Comparison of ENCODE assay signal across 14 cellular contexts in the genomic region with DNA sequence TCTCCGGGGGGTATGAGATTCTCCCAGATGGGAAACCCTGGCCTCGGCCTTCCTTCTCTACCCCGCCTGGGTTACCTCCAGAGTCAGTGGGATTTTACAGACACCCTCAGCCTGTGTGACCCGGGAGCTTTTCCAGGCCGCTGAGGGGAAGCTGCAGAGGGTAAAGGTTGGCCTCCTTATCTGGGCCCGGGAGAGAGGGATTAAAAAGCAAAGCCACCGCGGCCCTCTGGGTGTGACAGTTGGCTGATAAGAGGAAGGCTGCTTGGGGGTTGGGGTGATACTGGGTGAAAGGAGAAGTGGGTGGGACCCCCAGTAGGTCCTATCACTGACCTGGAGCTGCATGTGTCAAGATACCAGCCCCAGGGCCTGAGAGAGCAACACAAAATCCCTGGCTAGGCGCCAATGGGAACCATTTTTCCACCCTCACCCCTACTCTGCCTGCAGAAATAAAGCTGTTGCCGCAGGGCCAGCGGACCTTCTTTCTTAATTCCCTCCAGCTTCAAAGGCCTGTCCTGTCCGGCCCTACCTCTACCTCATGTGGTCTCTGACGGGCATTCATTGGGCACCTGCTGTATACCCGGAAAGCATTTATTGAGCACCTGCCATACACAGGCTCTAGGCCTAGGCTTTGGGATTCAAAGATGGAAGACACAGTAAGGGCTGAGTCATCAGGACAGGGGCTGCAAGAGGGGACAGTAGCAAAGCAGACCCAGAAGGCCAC.
A peak's percentile ranks its signal among the peaks of the same experiment; 100 is the strongest.
DNase-seq lines count a peak whose midpoint lies in the region; ATAC-seq lines count a peak whose summit lies in the region.
"Had no signal": no experiment of that assay in that cellular context is flagged by ENCODE, and none has a peak within 500 bp of the region (broad histone marks: within the 10 kb centered on the region; RNA-seq: fewer than 3 reads in every experiment).

No MANE protein-coding gene starts in this region.

- no peak overlapping the region for H3K4me3 Mint-ChIP-seq in stimulated activated effector memory CD8-positive, alpha-beta T cell treated with anti-CD3 and anti-CD28 coated beads, Interleukin-12 subunit alpha, Interleukin-12 subunit beta, amount 100 ng/mL, for 72 hours
- H3K4me3 Mint-ChIP-seq: activated B cell treated with CpG ODN at 0.5 μM for 24 hours had no signal

- peak overlapping the region; percentile 26 for H3K27ac Mint-ChIP-seq in stimulated activated effector memory CD8-positive, alpha-beta T cell treated with anti-CD3 and anti-CD28 coated beads, Interleukin-12 subunit alpha, Interleukin-12 subunit beta, amount 100 ng/mL, for 72 hours
- H3K27ac Mint-ChIP-seq: activated B cell treated with CpG ODN at 0.5 μM for 24 hours; activated T-helper 2 cell treated with anti-CD3 and anti-CD28 coated beads, Interferon-gamma antibody, Interleukin-2, Interleukin-4, amounts not matched to agents 10 μg/mL and 5 μg/mL and 100 μg/mL, durations not matched to agents 14 hours and 24 hours and 36 hours had no signal

- no peaks in the 10 kb centered on the region for H3K36me3 Mint-ChIP-seq in stimulated activated effector memory CD8-positive, alpha-beta T cell treated with anti-CD3 and anti-CD28 coated beads, Interleukin-12 subunit alpha, Interleukin-12 subunit beta, amount 100 ng/mL, for 72 hours

- peak; percentile 98 for DNase-seq in HuH-7 (ENCODE audit: low spot score)
- DNase-seq in SKM-1 treated with dmso at 0.1 percent for 144 hours (lab: John Stamatoyannopoulos, UW; ENCODE audit: unreplicated experiment) = peak; percentile 70
- peak; percentile 70 to 77 for DNase-seq in left colon
- no peak for DNase-seq in stimulated activated effector memory CD8-positive, alpha-beta T cell treated with anti-CD3 and anti-CD28 coated beads, Interleukin-12 subunit alpha, Interleukin-12 subunit beta, amount 100 ng/mL, for 72 hours (ENCODE audit: low spot score in 2 of 2)
- no peak for DNase-seq in DMS 273 (lab: John Stamatoyannopoulos, UW; ENCODE audit: unreplicated experiment)
- DNase-seq in NCI-H1105 (lab: John Stamatoyannopoulos, UW) = no peak
- DNase-seq: activated B cell treated with CpG ODN at 0.5 μM for 24 hours, DMS53, esophagus squamous epithelium, NCI-H2171, RPMI8226 had no signal

- peak; percentile 90 for ATAC-seq in left colon
- ATAC-seq in stimulated activated effector memory CD8-positive, alpha-beta T cell treated with anti-CD3 and anti-CD28 coated beads, Interleukin-12 subunit alpha, Interleukin-12 subunit beta, amount 100 ng/mL, for 72 hours = no peak
- ATAC-seq in GM21717 (IDR thresholded peaks at IDR 0.05; ENCODE audit: unreplicated experiment) = no peak
- no peak for ATAC-seq in HG02759 (IDR thresholded peaks at IDR 0.05; ENCODE audit: unreplicated experiment)

- intact Hi-C loops in left colon (cut with DNase I, micrococcal nuclease) = no loop called here

- H3K9me3 Mint-ChIP-seq in stimulated activated effector memory CD8-positive, alpha-beta T cell treated with anti-CD3 and anti-CD28 coated beads, Interleukin-12 subunit alpha, Interleukin-12 subunit beta, amount 100 ng/mL, for 72 hours = peaks cover 4% of the 10 kb centered on the region

- peaks cover 5% of the 10 kb centered on the region for H3K4me1 Mint-ChIP-seq in stimulated activated effector memory CD8-positive, alpha-beta T cell treated with anti-CD3 and anti-CD28 coated beads, Interleukin-12 subunit alpha, Interleukin-12 subunit beta, amount 100 ng/mL, for 72 hours

Comparison
In these comparisons a context has a peak if more than half of its experiments do, and no peak if none do; other contexts are left out.
1. DNase-seq: peak in HuH-7 (single experiment), SKM-1 treated with dmso at 0.1 percent for 144 hours (single experiment) and left colon (2 of 2); none in stimulated activated effector memory CD8-positive, alpha-beta T cell treated with anti-CD3 and anti-CD28 coated beads, Interleukin-12 subunit alpha, Interleukin-12 subunit beta, amount 100 ng/mL, for 72 hours (0 of 2), DMS 273 (single experiment) and NCI-H1105 (single experiment).